3 cellular contexts compared by ENCODE assay signal in genomic region chr16:28392054-28392453, GRCh38. TPM values are rescaled to one million over a fixed set of nuclear protein-coding genes. Genes with fewer than 3 reads are reported as not detected.
"Had no signal": no experiment of that assay in that cellular context is flagged by ENCODE, and none has a peak within 500 bp of the region (broad histone marks: within the 10 kb centered on the region; RNA-seq: fewer than 3 reads in every experiment).

No MANE protein-coding gene starts in this region.

RNA-seq across cellular contexts. Expression of gene EIF3CL, which starts 11.6 kb away (rescaled TPM):
- polyA plus RNA-seq: cardiac muscle cell had no signal

RNA-seq across cellular contexts. Expression of gene NPIPB6, which starts 28.7 kb away (rescaled TPM):
- total RNA-seq: activated naive CD8-positive, alpha-beta T cell treated with anti-CD3 and anti-CD28 coated beads for 36 hours; cardiac septum had no signal
